Comparison of ENCODE assay signal across 8 cellular contexts in genomic region chr17:19448341-19449268, GRCh38. TPM values are rescaled to one million over a fixed set of nuclear protein-coding genes. Genes with fewer than 3 reads are reported as not detected.
DNase-seq lines count a peak whose midpoint lies in the region; ATAC-seq and TF ChIP-seq lines count a peak whose summit lies in the region.

No MANE protein-coding gene starts in this region.

- H3K27ac Mint-ChIP-seq in chondrocyte (ENCODE audit: unreplicated experiment) (peak overlapping the region; percentile 95), nephron progenitor cell (no peak overlapping the region)

- H3K4me3 ChIP-seq in right lobe of liver (no peak overlapping the region), tibial nerve (no peak overlapping the region), BE2C (ENCODE audit: low read depth, low read length) (no peak overlapping the region)

- peaks cover 28% of the 10 kb centered on the region for H3K4me1 Mint-ChIP-seq in chondrocyte (ENCODE audit: low read depth)
- peaks cover 30% of the 10 kb centered on the region for H3K4me1 Mint-ChIP-seq in nephron progenitor cell

- H3K4me1 ChIP-seq in right lobe of liver, result no peaks in the 10 kb centered on the region
- peaks cover 0 to 30% (median 25%) of the 10 kb centered on the region in 4 donors for H3K4me1 ChIP-seq in tibial nerve
- H3K4me1 ChIP-seq in BE2C, result no peaks in the 10 kb centered on the region

- TF ChIP-seq POLR2A in right lobe of liver (IDR thresholded peaks at IDR 0.05) (no peak), tibial nerve (IDR thresholded peaks at IDR 0.05) (no peak)

- TF ChIP-seq EP300 in tibial nerve (IDR thresholded peaks at IDR 0.05), result peak; percentile 73 to 80

- H3K9me3 ChIP-seq in right lobe of liver (no peaks in the 10 kb centered on the region), tibial nerve (no peaks in the 10 kb centered on the region), BE2C (no peaks in the 10 kb centered on the region)

- H3K27ac ChIP-seq in right lobe of liver, result peak overlapping the region; percentile 13 to 52 (median 40)
- H3K27ac ChIP-seq in tibial nerve, result peak overlapping the region; percentile 73 to 93 (median 78)

- peaks cover 2% of the 10 kb centered on the region for H3K36me3 Mint-ChIP-seq in chondrocyte (ENCODE audit: low read depth)
- H3K36me3 Mint-ChIP-seq in nephron progenitor cell (ENCODE audit: low read depth), result peaks cover 27% of the 10 kb centered on the region

- H3K4me3 Mint-ChIP-seq in chondrocyte (ENCODE audit: unreplicated experiment) (no peak overlapping the region), nephron progenitor cell (no peak overlapping the region)

- intact Hi-C loops in right lobe of liver (cut with DNase I), result no loop called here

- ATAC-seq in right lobe of liver (peak; percentile 75 to 93 (median 88)), GM21786 (IDR thresholded peaks at IDR 0.05; ENCODE audit: unreplicated experiment) (no peak)

- peaks cover 13% of the 10 kb centered on the region for H3K9me3 Mint-ChIP-seq in chondrocyte (ENCODE audit: low read depth)
- peaks cover 29% of the 10 kb centered on the region for H3K9me3 Mint-ChIP-seq in nephron progenitor cell

- TF ChIP-seq CTCF in chondrocyte (IDR thresholded peaks at IDR 0.05) (no peak), right lobe of liver (IDR thresholded peaks at IDR 0.05) (no peak), tibial nerve (IDR thresholded peaks at IDR 0.05) (peak in 2 of 5 experiments; percentile 19 to 23), nephron progenitor cell (IDR thresholded peaks at IDR 0.05) (no peak), BE2C (IDR thresholded peaks at IDR 0.05; ENCODE audit: low read depth, low read length) (no peak)

- H3K27me3 Mint-ChIP-seq in chondrocyte (ENCODE audit: low read depth), result no peaks in the 10 kb centered on the region
- H3K27me3 Mint-ChIP-seq in nephron progenitor cell (ENCODE audit: low read depth, poor library complexity), result peaks cover 18% of the 10 kb centered on the region

- no peaks in the 10 kb centered on the region for H3K27me3 ChIP-seq in right lobe of liver
- H3K27me3 ChIP-seq in tibial nerve, result no peaks in the 10 kb centered on the region
- H3K27me3 ChIP-seq in BE2C, result no peaks in the 10 kb centered on the region

- peak; percentile 80 for DNase-seq in MV-4-11 (lab: John Stamatoyannopoulos, UW)
- no peak for DNase-seq in chondrocyte (ENCODE audit: low spot score)
- no peak for DNase-seq in right lobe of liver
- peak in 1 of 2 donors; percentile 57 for DNase-seq in tibial nerve (ENCODE audit: low spot score in 2 of 2)
- no peak for DNase-seq in activated naive CD4-positive, alpha-beta T cell (lab: John Stamatoyannopoulos, UW)
- DNase-seq in nephron progenitor cell, result no peak
- no peak for DNase-seq in BE2C

- 39% methylated on average over 7 of the region's 8 CpGs for WGBS in right lobe of liver (ENCODE audit: insufficient coverage, low coverage, low lambda C conversion rate, missing lambda C conversion rate)
- 23 to 27% methylated on average over 8 of the region's 8 CpGs for WGBS in tibial nerve, 2 donors

- no peaks in the 10 kb centered on the region for H3K36me3 ChIP-seq in right lobe of liver
- H3K36me3 ChIP-seq in tibial nerve, result no peaks in the 10 kb centered on the region
- no peaks in the 10 kb centered on the region for H3K36me3 ChIP-seq in BE2C

RNA-seq across cellular contexts. Expression of gene RNF112, which starts 37.6 kb away (rescaled TPM):
- total RNA-seq in chondrocyte (0.67 to 1.5 TPM (median 1.5 TPM) in 3 replicates), right lobe of liver (under 1 TPM; 0.12 to 0.86 (median 0.54) TPM), tibial nerve (1 to 10 TPM in 3 of 4 donors, under 1 TPM in 1; 0.44 to 2.5 (median 1.8) TPM)
- polyA plus RNA-seq in BE2C (2012; ENCODE audit: insufficient read depth, insufficient read length, low read depth), result 30.6 TPM
